ENCODE assay signal across 15 cellular contexts in genomic region chr3:83649692-83650091, GRCh38.
DNase-seq lines count a peak whose midpoint lies in the region; ATAC-seq and TF ChIP-seq lines count a peak whose summit lies in the region.
"Had no signal": no experiment of that assay in that cellular context is flagged by ENCODE, and none has a peak within 500 bp of the region (broad histone marks: within the 10 kb centered on the region; RNA-seq: fewer than 3 reads in every experiment).

No MANE protein-coding gene starts in this region.

- no peaks in the 10 kb centered on the region for H3K4me1 Mint-ChIP-seq in chondrocyte (ENCODE audit: low read depth)
- H3K4me1 Mint-ChIP-seq: CD8-positive, alpha-beta memory T cell had no signal

- no peaks in the 10 kb centered on the region for H3K36me3 ChIP-seq in right atrium auricular region
- H3K36me3 ChIP-seq in lower lobe of right lung: no peaks in the 10 kb centered on the region
- H3K36me3 ChIP-seq: BLaER1 had no signal

- H3K9me3 Mint-ChIP-seq in chondrocyte (ENCODE audit: low read depth): peaks cover 11% of the 10 kb centered on the region

- H3K9me3 ChIP-seq in right atrium auricular region (peaks cover 0 to 11% of the 10 kb centered on the region in 2 donors), lower lobe of right lung (peaks cover 5% of the 10 kb centered on the region)
- H3K9me3 ChIP-seq: BLaER1, Caco-2 had no signal

- H3K4me3 Mint-ChIP-seq in chondrocyte (ENCODE audit: unreplicated experiment): no peak overlapping the region
- H3K4me3 Mint-ChIP-seq: CD8-positive, alpha-beta memory T cell had no signal

- peaks cover 4% of the 10 kb centered on the region for H3K36me3 Mint-ChIP-seq in chondrocyte (ENCODE audit: low read depth)

- H3K27me3 ChIP-seq in right atrium auricular region: no peaks in the 10 kb centered on the region
- no peaks in the 10 kb centered on the region for H3K27me3 ChIP-seq in lower lobe of right lung (ENCODE audit: low read depth)
- H3K27me3 ChIP-seq: BLaER1 had no signal

- H3K27me3 Mint-ChIP-seq in chondrocyte (ENCODE audit: low read depth): no peaks in the 10 kb centered on the region
- H3K27me3 Mint-ChIP-seq: CD8-positive, alpha-beta memory T cell had no signal

- no peak overlapping the region for H3K27ac Mint-ChIP-seq in chondrocyte (ENCODE audit: unreplicated experiment)
- H3K27ac Mint-ChIP-seq: CD8-positive, alpha-beta memory T cell had no signal

- ATAC-seq in Right ventricle myocardium inferior (no peak), omental fat pad (ENCODE audit: low FRiP score) (peak; percentile 19), HG03097 (IDR thresholded peaks at IDR 0.05; ENCODE audit: low FRiP score, unreplicated experiment) (no peak), lower lobe of right lung (no peak)
- ATAC-seq: HepG2 had no signal

- no peak overlapping the region for H3K27ac ChIP-seq in right atrium auricular region
- H3K27ac ChIP-seq in lower lobe of right lung: no peak overlapping the region
- H3K27ac ChIP-seq: BLaER1 had no signal

- H3K4me3 ChIP-seq in right atrium auricular region (no peak overlapping the region), lower lobe of right lung (no peak overlapping the region)
- H3K4me3 ChIP-seq: BLaER1 had no signal

- H3K4me1 ChIP-seq in right atrium auricular region (no peaks in the 10 kb centered on the region), lower lobe of right lung (no peaks in the 10 kb centered on the region)
- H3K4me1 ChIP-seq: BLaER1, Caco-2 had no signal

- DNase-seq in Right ventricle myocardium inferior (ENCODE audit: missing footprints) (peak; percentile 45), right atrium auricular region (ENCODE audit: low spot score) (no peak), chondrocyte (ENCODE audit: low spot score) (peak; percentile 50), omental fat pad (ENCODE audit: low spot score) (no peak), NCI-H2196 treated with DMSO at 0.1 percent for 48 hours (lab: John Stamatoyannopoulos, UW; ENCODE audit: unreplicated experiment) (no peak), lower lobe of right lung (no peak)
- DNase-seq: 8988T; AML-193; Caco-2; CD8-positive, alpha-beta memory T cell; DMS53; GF-D8 had no signal

- TF ChIP-seq CTCF in right atrium auricular region (IDR thresholded peaks at IDR 0.05) (no peak), chondrocyte (IDR thresholded peaks at IDR 0.05) (no peak), omental fat pad (IDR thresholded peaks at IDR 0.05) (no peak), lower lobe of right lung (IDR thresholded peaks at IDR 0.05) (no peak)

- intact Hi-C loops in Right ventricle myocardium inferior (cut with DNase I) (no loop called here), lower lobe of right lung (cut with DNase I) (no loop called here)

Comparison
In these comparisons a context has a peak if more than half of its experiments do, and no peak if none do; other contexts are left out.
1. DNase-seq: peak in Right ventricle myocardium inferior (single experiment) and chondrocyte (single experiment); none in right atrium auricular region (single experiment), omental fat pad (single experiment), NCI-H2196 treated with DMSO at 0.1 percent for 48 hours (single experiment) and lower lobe of right lung (single experiment).